ENCODE assay signal across 22 cellular contexts in genomic region chr10:53702489-53702888, GRCh38.
"Had no signal": no experiment of that assay in that cellular context is flagged by ENCODE, and none has a peak within 500 bp of the region (broad histone marks: within the 10 kb centered on the region; RNA-seq: fewer than 3 reads in every experiment).

No MANE protein-coding gene starts in this region.

- H3K9me3 Mint-ChIP-seq: neural crest cell had no signal

- DNase-seq: activated CD4-positive, alpha-beta T cell treated with anti-CD3 and anti-CD28 coated beads, Interleukin-2, amount 10 ng/mL, durations not matched to agents 7 days and 5 days; activated CD8-positive, alpha-beta T cell treated with anti-CD3 and anti-CD28 coated beads, Interleukin-2, amount 10 ng/mL, durations not matched to agents 7 days and 5 days; activated naive CD4-positive, alpha-beta T cell treated with anti-CD3 and anti-CD28 coated beads for 36 hours; activated naive CD8-positive, alpha-beta T cell treated with anti-CD3 and anti-CD28 coated beads, Interleukin-2, amount 50 U/mL, for 24 hours; activated T-cell treated with anti-CD3 and anti-CD28 coated beads, Interleukin-2, amount 50 U/mL, for 24 hours; aorta; brain microvascular endothelial cell; colonic mucosa; endodermal cell; foreskin fibroblast; hippocampal formation; left colon; mammary epithelial cell; retina; stimulated activated CD4-positive, alpha-beta T cell treated with anti-CD3 and anti-CD28 coated beads, Interleukin-12 subunit alpha, Interleukin-12 subunit beta, amount 100 ng/mL, for 4 hours; stimulated activated naive CD8-positive, alpha-beta T cell treated with anti-CD3 and anti-CD28 coated beads, Interleukin-15, Interleukin-2, amounts not matched to agents 100 U/mL and 50 U/mL, for 24 hours; substantia nigra; T1000 had no signal

- ATAC-seq: activated CD8-positive, alpha-beta T cell treated with anti-CD3 and anti-CD28 coated beads, Interleukin-2, amount 10 ng/mL, durations not matched to agents 7 days and 5 days; activated naive CD8-positive, alpha-beta T cell treated with anti-CD3 and anti-CD28 coated beads, Interleukin-2, amount 50 U/mL, for 24 hours; left colon; stimulated activated naive CD8-positive, alpha-beta T cell treated with anti-CD3 and anti-CD28 coated beads, Interleukin-15, Interleukin-2, amounts not matched to agents 100 U/mL and 50 U/mL, for 24 hours had no signal

- H3K27ac Mint-ChIP-seq: activated CD4-positive, alpha-beta T cell treated with anti-CD3 and anti-CD28 coated beads, Interleukin-2, amount 10 ng/mL, durations not matched to agents 7 days and 5 days; activated CD8-positive, alpha-beta T cell treated with anti-CD3 and anti-CD28 coated beads, Interleukin-2, amount 10 ng/mL, durations not matched to agents 7 days and 5 days; activated naive CD4-positive, alpha-beta T cell treated with anti-CD3 and anti-CD28 coated beads for 36 hours; activated naive CD8-positive, alpha-beta T cell treated with anti-CD3 and anti-CD28 coated beads, Interleukin-2, amount 50 U/mL, for 24 hours; activated T-cell treated with anti-CD3 and anti-CD28 coated beads, Interleukin-2, amount 50 U/mL, for 24 hours; endodermal cell had no signal

- H3K4me3 Mint-ChIP-seq: activated CD4-positive, alpha-beta T cell treated with anti-CD3 and anti-CD28 coated beads, Interleukin-2, amount 10 ng/mL, durations not matched to agents 7 days and 5 days; activated CD8-positive, alpha-beta T cell treated with anti-CD3 and anti-CD28 coated beads, Interleukin-2, amount 10 ng/mL, durations not matched to agents 7 days and 5 days; activated naive CD4-positive, alpha-beta T cell treated with anti-CD3 and anti-CD28 coated beads for 36 hours; activated naive CD8-positive, alpha-beta T cell treated with anti-CD3 and anti-CD28 coated beads, Interleukin-2, amount 50 U/mL, for 24 hours; activated T-cell treated with anti-CD3 and anti-CD28 coated beads, Interleukin-2, amount 50 U/mL, for 24 hours; central memory CD8-positive, alpha-beta T cell; endodermal cell; neural crest cell had no signal

- H3K27me3 ChIP-seq: brain microvascular endothelial cell, colonic mucosa, tibial nerve had no signal

- H3K4me1 Mint-ChIP-seq: activated CD4-positive, alpha-beta T cell treated with anti-CD3 and anti-CD28 coated beads, Interleukin-2, amount 10 ng/mL, durations not matched to agents 7 days and 5 days; activated naive CD8-positive, alpha-beta T cell treated with anti-CD3 and anti-CD28 coated beads, Interleukin-2, amount 50 U/mL, for 24 hours; central memory CD8-positive, alpha-beta T cell; endodermal cell had no signal

- H3K27me3 Mint-ChIP-seq: activated CD4-positive, alpha-beta T cell treated with anti-CD3 and anti-CD28 coated beads, Interleukin-2, amount 10 ng/mL, durations not matched to agents 7 days and 5 days; activated naive CD8-positive, alpha-beta T cell treated with anti-CD3 and anti-CD28 coated beads, Interleukin-2, amount 50 U/mL, for 24 hours; activated T-cell treated with anti-CD3 and anti-CD28 coated beads, Interleukin-2, amount 50 U/mL, for 24 hours; central memory CD8-positive, alpha-beta T cell had no signal

- H3K27ac ChIP-seq: brain microvascular endothelial cell, colonic mucosa, epithelial cell of prostate, tibial nerve had no signal

- H3K9me3 ChIP-seq: colonic mucosa, tibial nerve had no signal
